ENCODE assay signal across 8 cellular contexts in genomic region chr6:16760536-16761468, GRCh38. TPM values are rescaled to one million over a fixed set of nuclear protein-coding genes. Genes with fewer than 3 reads are reported as not detected.
DNase-seq lines count a peak whose midpoint lies in the region; ATAC-seq and TF ChIP-seq lines count a peak whose summit lies in the region.

ATXN1 (minus strand) TSS chr6:16761460.

- no peak within 1 kb of the TSS for H3K56ac ChIP-seq in H9 (ENCODE audit: insufficient read length, low read depth, low read length)

- no peak within 1 kb of the TSS for H2BK20ac ChIP-seq in H9 (ENCODE audit: low read depth, low read length, poor library complexity, severe bottlenecking)

- peak within 1 kb of the TSS; percentile 87 to 98 for H3K4me3 Mint-ChIP-seq in H9
- H3K4me3 Mint-ChIP-seq in activated naive CD4-positive, alpha-beta T cell treated with anti-CD3 and anti-CD28 coated beads for 36 hours: peak within 1 kb of the TSS; percentile 98

- H3K36me3 Mint-ChIP-seq in H9 (ENCODE audit: insufficient read depth in 1 of 3, low read depth in 3 of 3): no peaks in the 10 kb centered on the region
- H3K36me3 Mint-ChIP-seq in activated naive CD4-positive, alpha-beta T cell treated with anti-CD3 and anti-CD28 coated beads for 36 hours (ENCODE audit: low read depth): no peaks in the 10 kb centered on the region

- H3K18ac ChIP-seq in H9 (ENCODE audit: insufficient read length, low read depth, low read length) (peak within 1 kb of the TSS; percentile 28), neuronal stem cell (ENCODE audit: low read length) (peak within 1 kb of the TSS; percentile 97)

- CTCF ChIA-PET in activated naive CD4-positive, alpha-beta T cell treated with anti-CD3 and anti-CD28 coated beads for 36 hours (lab: Charles Lee): interaction anchor here (0.6 to 6.0 kb wide), 15 partner anchors 21 to 439 kb away, joined by 3 to 87 read pairs (median 3); no protein-coding TSS in a partner anchor

- H2AK5ac ChIP-seq in H9 (ENCODE audit: insufficient read length, low read length): no peak within 1 kb of the TSS
- H2AK5ac ChIP-seq in neuronal stem cell (ENCODE audit: low read depth, low read length): peak within 1 kb of the TSS; percentile 46

- H4K8ac ChIP-seq in H9 (replicated peaks; ENCODE audit: insufficient read length, low read depth, low read length) (no peak within 1 kb of the TSS), neuronal stem cell (ENCODE audit: low read depth, low read length) (no peak within 1 kb of the TSS)

- no peaks in the 10 kb centered on the region for H3K79me2 ChIP-seq in H9 (ENCODE audit: insufficient read depth, low read length)

- no peak within 1 kb of the TSS for H2BK12ac ChIP-seq in H9 (ENCODE audit: insufficient read length, low read depth, low read length)
- H2BK12ac ChIP-seq in neuronal stem cell (ENCODE audit: low read length): no peak within 1 kb of the TSS

- no peak within 1 kb of the TSS for H2BK5ac ChIP-seq in H9 (ENCODE audit: insufficient read length, low read length)
- no peak within 1 kb of the TSS for H2BK5ac ChIP-seq in neuronal stem cell (ENCODE audit: low read length)

- no peak within 1 kb of the TSS for H2BK120ac ChIP-seq in H9 (ENCODE audit: low read depth, low read length, poor library complexity, severe bottlenecking)
- no peak within 1 kb of the TSS for H2BK120ac ChIP-seq in neuronal stem cell (ENCODE audit: low read depth, low read length)

- H3K23ac ChIP-seq in H9 (ENCODE audit: insufficient read length, low read depth, low read length): no peak within 1 kb of the TSS
- H3K23ac ChIP-seq in neuronal stem cell (ENCODE audit: low read depth, low read length, poor library complexity): peak within 1 kb of the TSS; percentile 65

- H3K4me3 ChIP-seq in Peyer's patch (peak within 1 kb of the TSS; percentile 90 to 97 (median 96)), neuronal stem cell (ENCODE audit: low read length in 2 of 2) (peak within 1 kb of the TSS; percentile 71 to 93), upper lobe of right lung (peak within 1 kb of the TSS; percentile 72)

- H3K9me3 Mint-ChIP-seq in H9: no peaks in the 10 kb centered on the region; a peak in 1 of 5 replicates
- no peaks in the 10 kb centered on the region for H3K9me3 Mint-ChIP-seq in activated naive CD4-positive, alpha-beta T cell treated with anti-CD3 and anti-CD28 coated beads for 36 hours

- no peaks in the 10 kb centered on the region for H3K9me3 ChIP-seq in H9 (ENCODE audit: control insufficient read depth, low read depth, low read length)
- no peaks in the 10 kb centered on the region for H3K9me3 ChIP-seq in Peyer's patch
- H3K9me3 ChIP-seq in neuronal stem cell (replicated peaks in 1 of 2; ENCODE audit: control insufficient read depth in 2 of 2, insufficient read depth in 1 of 2, low read depth in 1 of 2, low read length in 2 of 2): no peaks in the 10 kb centered on the region
- no peaks in the 10 kb centered on the region for H3K9me3 ChIP-seq in upper lobe of right lung

- peak within 1 kb of the TSS; percentile 33 to 65 (median 39); a peak in 2 of 7 replicates for H3K27ac Mint-ChIP-seq in H9
- H3K27ac Mint-ChIP-seq in activated naive CD4-positive, alpha-beta T cell treated with anti-CD3 and anti-CD28 coated beads for 36 hours: peak within 1 kb of the TSS; percentile 92

- peak; percentile 37 for DNase-seq in COLO668 (lab: John Stamatoyannopoulos, UW; ENCODE audit: unreplicated experiment)
- peak; percentile 54 for DNase-seq in H9
- peak; percentile 70 to 87 (median 78) for DNase-seq in Peyer's patch
- peak; percentile 53 for DNase-seq in activated naive CD4-positive, alpha-beta T cell treated with anti-CD3 and anti-CD28 coated beads for 36 hours
- no peak for DNase-seq in glomerular endothelial cell (ENCODE audit: extremely low read depth, low read depth, low spot score)
- DNase-seq in neuronal stem cell (ENCODE audit: low spot score): peak; percentile 55
- DNase-seq in upper lobe of right lung: peak; percentile 81

- no peaks in the 10 kb centered on the region for H3K79me1 ChIP-seq in H9 (ENCODE audit: insufficient read depth, low read depth, low read length, poor library complexity, severe bottlenecking)
- no peaks in the 10 kb centered on the region for H3K79me1 ChIP-seq in neuronal stem cell (ENCODE audit: low read depth, low read length)

- H3K14ac ChIP-seq in H9 (ENCODE audit: insufficient read depth, low read length) (0 out of 2 replicates have a peak within 1 kb of the TSS, but pooled peaks have one; percentile 14), neuronal stem cell (ENCODE audit: low read length) (no peak within 1 kb of the TSS)

- H4K5ac ChIP-seq in H9 (ENCODE audit: insufficient read length, low read depth, low read length): no peak within 1 kb of the TSS

- WGBS in H9 (ENCODE audit: extremely low coverage, insufficient read length, low lambda C conversion rate): no CpG with 5 or more reads among the region's 79 CpGs
- WGBS in neuronal stem cell (ENCODE audit: extremely low coverage in 2 of 2, insufficient read length in 2 of 2, insufficient replicate concordance in 1 of 2), 2 donors: no CpG with 5 or more reads among the region's 79 CpGs

- H3K4me2 ChIP-seq in H9 (ENCODE audit: insufficient read depth, insufficient read length, low read length) (peak within 1 kb of the TSS; percentile 83), neuronal stem cell (ENCODE audit: insufficient read depth, low read length, poor library complexity, severe bottlenecking) (peak within 1 kb of the TSS; percentile 98)

- peak in 1 of 2 donors; percentile 65 for TF ChIP-seq POLR2A in Peyer's patch (IDR thresholded peaks at IDR 0.05)

- no peak within 1 kb of the TSS for H4K91ac ChIP-seq in H9 (ENCODE audit: insufficient read length, low read depth, low read length)
- H4K91ac ChIP-seq in neuronal stem cell (ENCODE audit: low read depth, low read length, poor library complexity): no peak within 1 kb of the TSS

- peaks cover 21% of the 10 kb centered on the region for H3K23me2 ChIP-seq in H9 (ENCODE audit: insufficient read length, low read depth, low read length, poor library complexity, severe bottlenecking)

- no peak within 1 kb of the TSS for H3K27ac ChIP-seq in H9 (ENCODE audit: insufficient read length, low read depth, low read length)
- H3K27ac ChIP-seq in Peyer's patch: peak within 1 kb of the TSS; percentile 98 to 99 (median 99)
- no peak within 1 kb of the TSS for H3K27ac ChIP-seq in neuronal stem cell (replicated peaks; ENCODE audit: low read length)
- peak within 1 kb of the TSS; percentile 97 for H3K27ac ChIP-seq in upper lobe of right lung

- peaks cover 5% of the 10 kb centered on the region; the same call in 1 of the 2 replicates for H3K4me1 ChIP-seq in H9 (ENCODE audit: insufficient read depth, low read length)
- H3K4me1 ChIP-seq in Peyer's patch: peaks cover 0 to 30% (median 2%) of the 10 kb centered on the region in 4 donors
- peaks cover 11 to 28% of the 10 kb centered on the region in 2 donors for H3K4me1 ChIP-seq in neuronal stem cell (ENCODE audit: control insufficient read depth in 2 of 2, insufficient read depth in 1 of 2, low read depth in 1 of 2, low read length in 2 of 2)
- H3K4me1 ChIP-seq in upper lobe of right lung: peaks cover 28% of the 10 kb centered on the region

- H3T11ph ChIP-seq in H9 (ENCODE audit: low read length): no peak within 1 kb of the TSS

- peak; percentile 3 for ATAC-seq in upper lobe of right lung
- no peak for ATAC-seq in HG03460 (IDR thresholded peaks at IDR 0.05; ENCODE audit: unreplicated experiment)

- peaks cover 24 to 31% of the 10 kb centered on the region in 2 experiments for H3K4me1 Mint-ChIP-seq in H9
- H3K4me1 Mint-ChIP-seq in activated naive CD4-positive, alpha-beta T cell treated with anti-CD3 and anti-CD28 coated beads for 36 hours (ENCODE audit: low read depth): peaks cover 57% of the 10 kb centered on the region

- no peak within 1 kb of the TSS for H3K4ac ChIP-seq in H9 (ENCODE audit: low read depth, low read length)
- H3K4ac ChIP-seq in neuronal stem cell (ENCODE audit: low read length): no peak within 1 kb of the TSS

- H3K27me3 Mint-ChIP-seq in H9 (ENCODE audit: low read depth): peaks cover 23% of the 10 kb centered on the region
- H3K27me3 Mint-ChIP-seq in activated naive CD4-positive, alpha-beta T cell treated with anti-CD3 and anti-CD28 coated beads for 36 hours (ENCODE audit: low read depth): no peaks in the 10 kb centered on the region

- intact Hi-C loops in activated naive CD4-positive, alpha-beta T cell treated with anti-CD3 and anti-CD28 coated beads for 36 hours (cut with micrococcal nuclease): loop anchor here (1.0 to 10.0 kb wide), 15 partner anchors 8 to 1394 kb away; partner anchors contain the start of genes KDM1B and TPMT
- intact Hi-C loops in upper lobe of right lung (cut with DNase I): loop anchor here (10.0 kb wide), 1 partner anchor 426 kb away; no protein-coding TSS in a partner anchor

- H4K20me1 ChIP-seq in H9 (ENCODE audit: control insufficient read depth, insufficient read depth, insufficient read length): peaks cover 3% of the 10 kb centered on the region

- TF ChIP-seq CTCF in H9 (conservative IDR thresholded peaks at IDR 0.05) (no peak), Peyer's patch (IDR thresholded peaks at IDR 0.05) (no peak), upper lobe of right lung (IDR thresholded peaks at IDR 0.05) (no peak)

- H2BK15ac ChIP-seq in H9 (ENCODE audit: low read depth, low read length) (no peak within 1 kb of the TSS), neuronal stem cell (ENCODE audit: low read length) (peak within 1 kb of the TSS; percentile 49)

- H3K9ac ChIP-seq in H9 (ENCODE audit: extremely low read depth, insufficient read length, low read length) (no peak within 1 kb of the TSS), neuronal stem cell (ENCODE audit: low read depth, low read length, poor library complexity) (peak within 1 kb of the TSS; percentile 81)

- no peaks in the 10 kb centered on the region for H3K36me3 ChIP-seq in Peyer's patch
- H3K36me3 ChIP-seq in neuronal stem cell (replicated peaks in 1 of 2; ENCODE audit: control insufficient read depth in 2 of 2, insufficient read depth in 2 of 2, low read length in 2 of 2): no peaks in the 10 kb centered on the region
- H3K36me3 ChIP-seq in upper lobe of right lung: no peaks in the 10 kb centered on the region

- H2AFZ ChIP-seq in H9 (ENCODE audit: low read length) (peak within 1 kb of the TSS; percentile 75), neuronal stem cell (ENCODE audit: low read length) (peak within 1 kb of the TSS; percentile 93)

- H3K27me3 ChIP-seq in H9 (ENCODE audit: insufficient read depth, low read length) (no peaks in the 10 kb centered on the region; the same call in 1 of the 2 replicates), Peyer's patch (no peaks in the 10 kb centered on the region), neuronal stem cell (ENCODE audit: control insufficient read depth in 3 of 3, insufficient read depth in 3 of 3, low read depth in 1 of 3, low read length in 3 of 3) (peaks cover 0 to 14% (median 0%) of the 10 kb centered on the region in 3 experiments), upper lobe of right lung (no peaks in the 10 kb centered on the region)

RNA-seq across cellular contexts. Expression of gene ATXN1, which starts in this region (rescaled TPM):
- total RNA-seq in H9 (2021) (3.0 and 5.6 TPM in 2 replicates), Peyer's patch (10 to 100 TPM; 34.7 to 48.5 (median 43.1) TPM), glomerular endothelial cell (13.1 and 23.7 TPM in 2 replicates), upper lobe of right lung (71.2 TPM)
- total RNA-seq in activated naive CD4-positive, alpha-beta T cell treated with anti-CD3 and anti-CD28 coated beads for 36 hours: 10 to 100 TPM in 1 of 2 experiments, 1 to 10 TPM in 1; 9.4 to 12.7 TPM
- polyA plus RNA-seq in neuronal stem cell (2013, experiment 1 of 2): 1.3 TPM
- polyA plus RNA-seq in neuronal stem cell (2013, experiment 2 of 2): 1.9 TPM

Comparison
In these comparisons a context has a peak if more than half of its experiments do, and no peak if none do; other contexts are left out.
1. H3K27ac ChIP-seq: peak in Peyer's patch (4 of 4) and upper lobe of right lung (single experiment); none in H9 (single experiment) and neuronal stem cell (single experiment).
2. Peak in every context shown above with its lines, with median percentiles within 50 percentile points of each other: H3K4me3 ChIP-seq.